Comparison of ENCODE assay signal across 8 cellular contexts in the genomic region with DNA sequence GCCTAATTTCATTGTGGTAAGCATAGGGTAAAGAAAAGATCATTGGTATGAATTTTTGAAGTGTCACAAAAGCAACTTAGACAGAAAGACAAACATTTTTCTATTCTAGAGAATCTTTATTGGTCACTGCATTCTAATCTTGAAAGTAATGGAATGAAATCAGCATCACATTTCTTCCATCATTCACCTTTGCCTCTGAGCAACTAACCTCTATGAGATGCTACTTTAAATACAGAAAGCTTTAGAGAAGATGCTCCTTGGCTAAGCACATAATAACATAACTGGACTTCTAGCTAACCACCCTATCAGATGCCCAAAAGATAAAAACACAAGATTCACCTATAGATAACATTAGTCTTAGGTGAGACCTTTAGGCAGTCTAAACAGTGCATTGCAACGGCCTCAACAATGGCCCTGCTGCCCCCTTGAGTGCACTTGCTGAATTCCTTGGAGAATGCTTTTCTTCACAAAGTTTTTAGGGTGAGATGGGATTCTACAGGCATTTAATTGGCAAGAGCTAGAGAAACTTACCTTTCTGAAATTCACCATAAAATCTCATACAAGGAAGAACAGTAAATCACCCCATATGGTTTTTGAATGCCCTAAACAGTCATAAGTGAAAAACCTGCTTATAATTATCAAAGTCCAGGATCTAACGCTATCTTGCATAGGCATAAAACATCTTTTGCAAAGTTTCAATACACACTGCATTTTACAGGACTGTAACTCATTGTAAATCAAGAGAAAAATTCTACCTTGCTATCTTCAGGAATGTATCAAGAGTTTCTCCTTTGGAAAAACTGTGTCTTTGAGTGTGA.
DNase-seq lines count a peak whose midpoint lies in the region; ATAC-seq and TF ChIP-seq lines count a peak whose summit lies in the region.

No MANE protein-coding gene starts in this region.

- no peaks in the 10 kb centered on the region for H3K36me3 ChIP-seq in upper lobe of left lung

- TF ChIP-seq CTCF in 22Rv1 (IDR thresholded peaks at IDR 0.05): peak; percentile 80
- peak; percentile 76 for TF ChIP-seq CTCF in epithelial cell of proximal tubule (conservative IDR thresholded peaks at IDR 0.05; ENCODE audit: low read depth, low read length)
- TF ChIP-seq CTCF in upper lobe of left lung (IDR thresholded peaks at IDR 0.05): no peak
- TF ChIP-seq CTCF in coronary artery (IDR thresholded peaks at IDR 0.05): no peak

- H3K27me3 ChIP-seq in upper lobe of left lung: no peaks in the 10 kb centered on the region

- no peak for TF ChIP-seq POLR2A in upper lobe of left lung (IDR thresholded peaks at IDR 0.05)

- no peaks in the 10 kb centered on the region for H3K4me1 ChIP-seq in upper lobe of left lung

- H3K4me3 ChIP-seq in epithelial cell of proximal tubule (ENCODE audit: low read depth, low read length) (no peak overlapping the region), upper lobe of left lung (no peak overlapping the region), coronary artery (no peak overlapping the region)

- 49% methylated on average over 2 of the region's 2 CpGs for WGBS in upper lobe of left lung, 2 donors

- DNase-seq in NCI-H460 (ENCODE audit: extremely low read depth, low read depth) (peak; percentile 52), epithelial cell of proximal tubule (ENCODE audit: low read depth) (no peak), upper lobe of left lung (no peak), coronary artery (ENCODE audit: low spot score) (no peak), NCI-H510A treated with DMSO at 0.1 percent for 48 hours (lab: John Stamatoyannopoulos, UW) (no peak), NCI-H2081 treated with DMSO at 0.1 percent for 48 hours (lab: John Stamatoyannopoulos, UW) (no peak)

- no peaks in the 10 kb centered on the region for H3K9me3 ChIP-seq in upper lobe of left lung

- ATAC-seq in GM19397 (IDR thresholded peaks at IDR 0.05; ENCODE audit: unreplicated experiment) (peak; percentile 75), upper lobe of left lung (ENCODE audit: low FRiP score in 2 of 2) (no peak)

- TF ChIP-seq EP300 in upper lobe of left lung (IDR thresholded peaks at IDR 0.05): no peak

- H3K27ac ChIP-seq in 22Rv1 (no peak overlapping the region), upper lobe of left lung (no peak overlapping the region), coronary artery (no peak overlapping the region)

Comparison
In these comparisons a context has a peak if more than half of its experiments do, and no peak if none do; other contexts are left out.
1. CTCF ChIP-seq: peak in 22Rv1 (single experiment) and epithelial cell of proximal tubule (single experiment); none in upper lobe of left lung (0 of 6) and coronary artery (single experiment).